Comparison of ENCODE assay signal across 8 cellular contexts in the genomic region with DNA sequence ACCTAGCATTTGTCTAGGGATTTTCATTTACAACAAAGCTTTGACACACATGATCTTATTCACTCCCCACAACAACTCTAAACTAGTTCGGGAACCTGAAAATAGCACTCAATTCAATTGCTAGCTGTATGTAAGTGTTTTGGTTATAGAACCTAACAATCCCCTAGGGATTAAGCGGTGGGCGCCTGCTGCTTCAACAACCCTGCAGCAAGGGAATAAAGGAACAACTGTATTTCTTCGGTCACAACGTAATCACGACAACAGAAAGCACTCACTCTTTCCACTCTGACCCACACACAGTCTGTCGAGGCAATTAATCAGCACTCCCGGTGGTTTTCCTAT. TPM values are rescaled to one million over a fixed set of nuclear protein-coding genes. Genes with fewer than 3 reads are reported as not detected.
DNase-seq lines count a peak whose midpoint lies in the region; ATAC-seq and TF ChIP-seq lines count a peak whose summit lies in the region.

No MANE protein-coding gene starts in this region.

- H3K4me1 Mint-ChIP-seq in activated T-helper 2 cell treated with anti-CD3 and anti-CD28 coated beads, Interferon-gamma antibody, Interleukin-2, Interleukin-4, amounts not matched to agents 10 μg/mL and 5 μg/mL and 100 μg/mL, durations not matched to agents 14 hours and 24 hours and 36 hours (ENCODE audit: low read depth): peaks cover 19% of the 10 kb centered on the region

- H3K27me3 ChIP-seq in lower lobe of right lung (ENCODE audit: low read depth): no peaks in the 10 kb centered on the region

- H3K9ac ChIP-seq in ES-I3 (ENCODE audit: low read depth, low read length): peak overlapping the region; percentile 93; the same call in 1 of the 2 replicates

- H3K9me3 ChIP-seq in ES-I3 (ENCODE audit: control insufficient read depth, insufficient read depth, low read length) (no peaks in the 10 kb centered on the region), lower lobe of right lung (no peaks in the 10 kb centered on the region)

- no peaks in the 10 kb centered on the region for H3K36me3 ChIP-seq in ES-I3 (ENCODE audit: insufficient read depth, low read length)
- no peaks in the 10 kb centered on the region for H3K36me3 ChIP-seq in lower lobe of right lung

- H3K27ac Mint-ChIP-seq in activated T-helper 2 cell treated with anti-CD3 and anti-CD28 coated beads, Interferon-gamma antibody, Interleukin-2, Interleukin-4, amounts not matched to agents 10 μg/mL and 5 μg/mL and 100 μg/mL, durations not matched to agents 14 hours and 24 hours and 36 hours: no peak overlapping the region

- intact Hi-C loops in activated T-helper 2 cell treated with anti-CD3 and anti-CD28 coated beads, Interferon-gamma antibody, Interleukin-2, Interleukin-4, amounts not matched to agents 10 μg/mL and 5 μg/mL and 100 μg/mL, durations not matched to agents 14 hours and 24 hours and 36 hours (cut with micrococcal nuclease): loop anchor here (1.0 to 10.0 kb wide), 2 partner anchors 81 to 714 kb away; no protein-coding TSS in a partner anchor
- intact Hi-C loops in lower lobe of right lung (cut with DNase I): no loop called here

- TF ChIP-seq CTCF in HFF-Myc (IDR thresholded peaks at IDR 0.05; ENCODE audit: low read depth, low read length, missing control alignments) (no peak), lower lobe of right lung (IDR thresholded peaks at IDR 0.05) (no peak)

- DNase-seq in HFF-Myc (ENCODE audit: extremely low read depth, low read depth) (no peak), lower lobe of right lung (no peak), LoVo (ENCODE audit: low spot score) (no peak), COR-L47 (lab: John Stamatoyannopoulos, UW) (no peak)
- no peak for DNase-seq in activated T-helper 2 cell treated with anti-CD3 and anti-CD28 coated beads, Interferon-gamma antibody, Interleukin-2, Interleukin-4, amounts not matched to agents 10 μg/mL and 5 μg/mL and 100 μg/mL, durations not matched to agents 14 hours and 24 hours and 36 hours (ENCODE audit: low spot score)

- peaks cover 6% of the 10 kb centered on the region for H3K36me3 Mint-ChIP-seq in activated T-helper 2 cell treated with anti-CD3 and anti-CD28 coated beads, Interferon-gamma antibody, Interleukin-2, Interleukin-4, amounts not matched to agents 10 μg/mL and 5 μg/mL and 100 μg/mL, durations not matched to agents 14 hours and 24 hours and 36 hours (ENCODE audit: low read depth)

- H3K9me3 Mint-ChIP-seq in activated T-helper 2 cell treated with anti-CD3 and anti-CD28 coated beads, Interferon-gamma antibody, Interleukin-2, Interleukin-4, amounts not matched to agents 10 μg/mL and 5 μg/mL and 100 μg/mL, durations not matched to agents 14 hours and 24 hours and 36 hours: no peaks in the 10 kb centered on the region

- peak overlapping the region; percentile 95 for H3K4me3 Mint-ChIP-seq in activated T-helper 2 cell treated with anti-CD3 and anti-CD28 coated beads, Interferon-gamma antibody, Interleukin-2, Interleukin-4, amounts not matched to agents 10 μg/mL and 5 μg/mL and 100 μg/mL, durations not matched to agents 14 hours and 24 hours and 36 hours (ENCODE audit: low read depth)

- H3K4me1 ChIP-seq in ES-I3 (ENCODE audit: insufficient read depth, low read length): peaks cover 12% of the 10 kb centered on the region
- no peaks in the 10 kb centered on the region for H3K4me1 ChIP-seq in lower lobe of right lung

- H3K27ac ChIP-seq in lower lobe of right lung: peak overlapping the region; percentile 82

- H3K4me3 ChIP-seq in HFF-Myc (replicated peaks; ENCODE audit: low read depth, low read length) (peak overlapping the region; percentile 58), lower lobe of right lung (peak overlapping the region; percentile 74)

- H3K27me3 Mint-ChIP-seq in activated T-helper 2 cell treated with anti-CD3 and anti-CD28 coated beads, Interferon-gamma antibody, Interleukin-2, Interleukin-4, amounts not matched to agents 10 μg/mL and 5 μg/mL and 100 μg/mL, durations not matched to agents 14 hours and 24 hours and 36 hours (ENCODE audit: low read depth): no peaks in the 10 kb centered on the region

- ATAC-seq in lower lobe of right lung (no peak), HG03457 (IDR thresholded peaks at IDR 0.05; ENCODE audit: unreplicated experiment) (no peak), GM19467 (IDR thresholded peaks at IDR 0.05; ENCODE audit: unreplicated experiment) (no peak)

RNA-seq across cellular contexts. Expression of gene DIAPH2, which starts 0.7 kb away (rescaled TPM):
- total RNA-seq in activated T-helper 2 cell treated with anti-CD3 and anti-CD28 coated beads, Interferon-gamma antibody, Interleukin-2, Interleukin-4, amounts not matched to agents 10 μg/mL and 5 μg/mL and 100 μg/mL, durations not matched to agents 14 hours and 24 hours and 36 hours: 14.7 and 14.9 TPM in 2 replicates
- total RNA-seq in lower lobe of right lung: 34.2 TPM
